Comparison of ENCODE assay signal across 6 cellular contexts in the genomic region with DNA sequence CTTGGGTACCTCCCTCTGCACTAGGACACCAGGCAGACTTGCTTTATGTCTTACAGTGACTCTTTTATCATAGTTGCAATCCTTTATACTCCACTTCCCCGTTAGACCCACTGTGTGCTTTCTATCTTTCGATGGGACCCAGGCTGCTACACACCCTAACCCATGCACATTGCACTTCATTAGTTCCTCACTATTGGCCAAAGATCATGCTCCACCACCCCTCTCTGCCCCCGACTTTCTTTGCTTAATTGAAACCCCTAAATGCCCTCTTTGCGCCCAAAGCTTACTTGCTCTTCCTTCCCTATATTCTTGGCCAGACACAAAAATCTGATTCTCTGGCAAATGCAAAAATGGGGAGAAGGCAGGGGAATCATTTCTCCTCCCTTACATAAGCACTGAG.
A peak's percentile ranks its signal among the peaks of the same experiment; 100 is the strongest.
DNase-seq lines count a peak whose midpoint lies in the region; FAIRE-seq and TF ChIP-seq lines count a peak whose summit lies in the region.
"Not testable (repeated sequence)": the region's sequence is repeated elsewhere in the genome, so short reads cannot be mapped to it uniquely, and the experiment has no call there.

No MANE protein-coding gene starts in this region.

- intact Hi-C loops in kidney (cut with DNase I); sigmoid colon (cut with DNase I): not testable (repeated sequence)

- H2BK5ac ChIP-seq in mesendoderm (ENCODE audit: low read length): not testable (repeated sequence)

- not testable (repeated sequence) for H3K79me2 ChIP-seq in mesendoderm (ENCODE audit: control insufficient read depth, insufficient read depth, low read length)

- not testable (repeated sequence) for H3K79me1 ChIP-seq in mesendoderm (ENCODE audit: low read length)

- not testable (repeated sequence) for H3K9ac ChIP-seq in endodermal cell (ENCODE audit: extremely low read depth, low read length, poor library complexity, severe bottlenecking); kidney (ENCODE audit: low read length in 2 of 2); mesendoderm (ENCODE audit: low read length)

- H3K9me3 Mint-ChIP-seq in endodermal cell (peaks cover 99% of the 10 kb centered on the region), endothelial cell (ENCODE audit: unreplicated experiment) (peaks cover 83% of the 10 kb centered on the region), glutamatergic neuron (ENCODE audit: unreplicated experiment) (peaks cover 61% of the 10 kb centered on the region)

- H2BK15ac ChIP-seq in mesendoderm (replicated peaks; ENCODE audit: low read depth): not testable (repeated sequence)

- not testable (repeated sequence) for H3K27ac Mint-ChIP-seq in endodermal cell
- H3K27ac Mint-ChIP-seq in endothelial cell (ENCODE audit: unreplicated experiment): peak overlapping the region; percentile 11
- peak overlapping the region; percentile 1 for H3K27ac Mint-ChIP-seq in glutamatergic neuron (ENCODE audit: unreplicated experiment)

- WGBS in endodermal cell (ENCODE audit: insufficient coverage in 1 of 2, insufficient read length in 1 of 2), 2 experiments: 36 to 60% methylated on average over 4 of the region's 4 CpGs
- WGBS in mesendoderm (ENCODE audit: extremely low coverage, insufficient coverage, low lambda C conversion rate): no CpG with 5 or more reads among the region's 4 CpGs
- WGBS in sigmoid colon, 2 donors: 54 to 60% methylated on average over 4 of the region's 4 CpGs

- H3K56ac ChIP-seq in mesendoderm (ENCODE audit: low read length): not testable (repeated sequence)

- not testable (repeated sequence) for H3K4me1 ChIP-seq in endodermal cell (ENCODE audit: control insufficient read depth, insufficient read depth, low read length); kidney (ENCODE audit: control insufficient read depth in 1 of 2, insufficient read depth in 1 of 2, low read depth in 1 of 2, low read length in 2 of 2); mesendoderm (ENCODE audit: control insufficient read depth, low read depth, low read length); sigmoid colon

- H2AK5ac ChIP-seq in mesendoderm (ENCODE audit: low read length): not testable (repeated sequence)

- not testable (repeated sequence) for H3K27me3 Mint-ChIP-seq in endodermal cell (ENCODE audit: insufficient read depth)
- H3K27me3 Mint-ChIP-seq in endothelial cell (ENCODE audit: unreplicated experiment) (peaks cover 30% of the 10 kb centered on the region), glutamatergic neuron (ENCODE audit: unreplicated experiment) (peaks cover 19% of the 10 kb centered on the region)

- not testable (repeated sequence) for H3K18ac ChIP-seq in mesendoderm (ENCODE audit: low read length)

- not testable (repeated sequence) for H3K36me3 Mint-ChIP-seq in endodermal cell (ENCODE audit: low read depth)
- peaks cover 34% of the 10 kb centered on the region for H3K36me3 Mint-ChIP-seq in endothelial cell (ENCODE audit: low read depth, unreplicated experiment)
- peaks cover 36% of the 10 kb centered on the region for H3K36me3 Mint-ChIP-seq in glutamatergic neuron (ENCODE audit: unreplicated experiment)

- H2BK120ac ChIP-seq in mesendoderm (ENCODE audit: low read depth, low read length): not testable (repeated sequence)

- not testable (repeated sequence) for H4K5ac ChIP-seq in mesendoderm (ENCODE audit: low read length)

- not testable (repeated sequence) for TF ChIP-seq POLR2A in sigmoid colon (IDR thresholded peaks at IDR 0.05)

- not testable (repeated sequence) for H3K27ac ChIP-seq in endodermal cell (ENCODE audit: low read depth, low read length); kidney (ENCODE audit: low read depth in 2 of 2, low read length in 2 of 2); mesendoderm (ENCODE audit: low read depth, low read length); sigmoid colon

- not testable (repeated sequence) for H3K27me3 ChIP-seq in endodermal cell (ENCODE audit: control insufficient read depth, insufficient read depth, low read length, poor library complexity, severe bottlenecking); mesendoderm (ENCODE audit: insufficient read depth, low read length, poor library complexity); sigmoid colon

- not testable (repeated sequence) for DNase-seq in endodermal cell; endothelial cell (ENCODE audit: low spot score); glutamatergic neuron; mesendoderm
- DNase-seq in kidney (peak; percentile 28), sigmoid colon (peak; percentile 53)

- TF ChIP-seq CTCF in endodermal cell (conservative IDR thresholded peaks at IDR 0.05); endothelial cell (IDR thresholded peaks at IDR 0.05; ENCODE audit: unreplicated experiment); glutamatergic neuron (IDR thresholded peaks at IDR 0.05; ENCODE audit: partially characterized antibody, unreplicated experiment); kidney (IDR thresholded peaks at IDR 0.05; ENCODE audit: borderline replicate concordance, extremely low read depth, insufficient read depth); sigmoid colon (IDR thresholded peaks at IDR 0.05): not testable (repeated sequence)

- TF ChIP-seq EP300 in sigmoid colon (IDR thresholded peaks at IDR 0.05): not testable (repeated sequence)

- H3K9me3 ChIP-seq in endodermal cell (ENCODE audit: control insufficient read depth, low read length) (peaks cover 85% of the 10 kb centered on the region), sigmoid colon (peaks cover 3 to 40% (median 3%) of the 10 kb centered on the region in 4 donors)
- H3K9me3 ChIP-seq in kidney (ENCODE audit: control insufficient read depth in 1 of 2, low read length in 2 of 2): not testable (repeated sequence)

- H3K4me3 ChIP-seq in endodermal cell (ENCODE audit: low read length) (peak overlapping the region; percentile 10), mesendoderm (ENCODE audit: low read length) (peak overlapping the region; percentile 5)
- not testable (repeated sequence) for H3K4me3 ChIP-seq in kidney (ENCODE audit: low read length in 2 of 2); sigmoid colon

- H3K4me2 ChIP-seq in mesendoderm (ENCODE audit: low read length): not testable (repeated sequence)

- H3K4ac ChIP-seq in mesendoderm (ENCODE audit: low read depth, low read length): not testable (repeated sequence)

- FAIRE-seq in kidney (lab: Jason Lieb, UNC): not testable (repeated sequence)

- H3K4me1 Mint-ChIP-seq in endodermal cell; endothelial cell (ENCODE audit: unreplicated experiment); glutamatergic neuron (ENCODE audit: low read depth, unreplicated experiment): not testable (repeated sequence)

- not testable (repeated sequence) for H4K8ac ChIP-seq in mesendoderm (ENCODE audit: low read depth, low read length)

- not testable (repeated sequence) for H3K36me3 ChIP-seq in endodermal cell (ENCODE audit: control insufficient read depth, insufficient read depth, low read length); kidney (ENCODE audit: control insufficient read depth in 1 of 2, insufficient read depth in 2 of 2, low read length in 2 of 2); mesendoderm (ENCODE audit: control insufficient read depth, insufficient read depth, low read length); sigmoid colon

- H3K4me3 Mint-ChIP-seq in endodermal cell; glutamatergic neuron (ENCODE audit: unreplicated experiment): not testable (repeated sequence)
- peak overlapping the region; percentile 21 for H3K4me3 Mint-ChIP-seq in endothelial cell (ENCODE audit: unreplicated experiment)

- H3K23ac ChIP-seq in mesendoderm (ENCODE audit: low read length): not testable (repeated sequence)
